In the genomic region with DNA sequence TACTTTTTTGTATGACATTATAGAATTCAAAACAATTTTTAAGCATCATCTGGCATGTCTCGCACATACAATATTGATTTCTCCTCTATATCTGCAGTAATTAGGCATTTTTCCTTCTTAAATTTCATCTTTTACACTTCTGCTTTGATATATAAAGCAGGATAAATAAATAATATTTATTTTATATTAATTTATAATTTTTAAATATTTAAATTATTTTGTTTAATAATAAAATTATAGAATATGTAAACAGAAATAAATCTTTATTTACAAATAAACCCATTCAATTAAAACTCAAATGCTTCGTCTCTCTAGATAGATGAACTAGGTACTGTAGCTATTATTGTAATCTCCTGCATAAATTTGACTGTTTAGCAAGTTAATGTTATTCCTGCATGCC, we compare ENCODE assay signal across 32 cellular contexts.
"Had no signal": no experiment of that assay in that cellular context is flagged by ENCODE, and none has a peak within 500 bp of the region (broad histone marks: within the 10 kb centered on the region; RNA-seq: fewer than 3 reads in every experiment).

No MANE protein-coding gene starts in this region.

- H3K9me3 ChIP-seq: esophagus squamous epithelium, pancreas, vagina had no signal

- H3K27me3 Mint-ChIP-seq: activated naive CD4-positive, alpha-beta T cell treated with anti-CD3 and anti-CD28 coated beads, Interleukin-2, amount 10 ng/mL, durations not matched to agents 7 days and 5 days; activated naive CD8-positive, alpha-beta T cell treated with anti-CD3 and anti-CD28 coated beads, Interleukin-2, amount 10 ng/mL, durations not matched to agents 7 days and 5 days; dendritic cell treated with granulocyte-macrophage colony-stimulating factor and Interleukin-4, amounts not matched to agents 40 ng/mL and 50 ng/mL, for 4 days; stimulated activated naive CD8-positive, alpha-beta T cell treated with anti-CD3 and anti-CD28 coated beads, Interleukin-15, Interleukin-2, amounts not matched to agents 100 ng/mL and 50 ng/mL, for 24 hours; T-cell had no signal

- H3K4me1 Mint-ChIP-seq: activated naive CD4-positive, alpha-beta T cell treated with anti-CD3 and anti-CD28 coated beads, Interleukin-2, amount 10 ng/mL, durations not matched to agents 7 days and 5 days; activated naive CD8-positive, alpha-beta T cell treated with anti-CD3 and anti-CD28 coated beads, Interleukin-2, amount 10 ng/mL, durations not matched to agents 7 days and 5 days; immature natural killer cell; natural killer cell; stimulated activated effector memory CD8-positive, alpha-beta T cell treated with anti-CD3 and anti-CD28 coated beads, Interleukin-12 subunit alpha, Interleukin-12 subunit beta, amount 100 ng/mL, for 72 hours; T-cell had no signal

- H3K4me3 ChIP-seq: esophagus squamous epithelium, hepatocyte, left lung, lower lobe of right lung, pancreas, prostate gland, skin epidermis, thoracic aorta, upper lobe of left lung, vagina had no signal

- H3K27ac ChIP-seq: brain microvascular endothelial cell, esophagus squamous epithelium, hepatocyte, left lung, lower lobe of right lung, pancreas, prostate gland, skin epidermis, thoracic aorta, upper lobe of left lung, vagina had no signal

- ATAC-seq: left lung; lower lobe of right lung; natural killer cell; sciatic nerve; SK-N-SH treated with all-trans-retinoic acid at 6 μM for 48 hours; stimulated activated effector memory CD8-positive, alpha-beta T cell treated with anti-CD3 and anti-CD28 coated beads, Interleukin-12 subunit alpha, Interleukin-12 subunit beta, amount 100 ng/mL, for 72 hours; T-cell had no signal

- FAIRE-seq: astrocyte, pancreas had no signal

- H3K36me3 Mint-ChIP-seq: activated naive CD4-positive, alpha-beta T cell treated with anti-CD3 and anti-CD28 coated beads, Interleukin-2, amount 10 ng/mL, durations not matched to agents 7 days and 5 days; activated naive CD8-positive, alpha-beta T cell treated with anti-CD3 and anti-CD28 coated beads, Interleukin-2, amount 10 ng/mL, durations not matched to agents 7 days and 5 days; immature natural killer cell; stimulated activated effector memory CD8-positive, alpha-beta T cell treated with anti-CD3 and anti-CD28 coated beads, Interleukin-12 subunit alpha, Interleukin-12 subunit beta, amount 100 ng/mL, for 72 hours; T-cell had no signal

- DNase-seq: activated CD4-positive, alpha-beta T cell treated with anti-CD3 and anti-CD28 coated beads for 4 hours; activated CD4-positive, alpha-beta T cell treated with anti-CD3 and anti-CD28 coated beads, Interleukin-2, amount 50 U/mL, for 4 hours; activated effector memory CD4-positive, alpha-beta T cell treated with anti-CD3 and anti-CD28 coated beads, Interleukin-2, amount 50 U/mL, for 16 hours; activated naive CD4-positive, alpha-beta T cell treated with anti-CD3 and anti-CD28 coated beads, Interleukin-2, amount 10 ng/mL, durations not matched to agents 7 days and 5 days; activated naive CD8-positive, alpha-beta T cell treated with anti-CD3 and anti-CD28 coated beads, Interleukin-2, amount 10 ng/mL, durations not matched to agents 7 days and 5 days; activated T-cell treated with anti-CD3 and anti-CD28 coated beads for 4 hours; brain microvascular endothelial cell; esophagus squamous epithelium; foreskin melanocyte; immature natural killer cell; kidney glomerular epithelial cell; lower lobe of right lung; mesenchymal stem cell; natural killer cell; pancreas; stimulated activated CD4-positive, alpha-beta T cell treated with anti-CD3 and anti-CD28 coated beads, Interleukin-4, amount 100 ng/mL, for 24 hours; T-cell; upper lobe of left lung had no signal

- H3K27ac Mint-ChIP-seq: activated naive CD4-positive, alpha-beta T cell treated with anti-CD3 and anti-CD28 coated beads, Interleukin-2, amount 10 ng/mL, durations not matched to agents 7 days and 5 days; activated naive CD8-positive, alpha-beta T cell treated with anti-CD3 and anti-CD28 coated beads, Interleukin-2, amount 10 ng/mL, durations not matched to agents 7 days and 5 days; activated T-helper 1 cell treated with anti-CD3 and anti-CD28 coated beads, Interleukin-12 subunit alpha, Interleukin-12 subunit beta, Interleukin-2, Interleukin-4 antibody, amounts not matched to agents 30 ng/mL and 10 ng/mL and 1 ng/mL, durations not matched to agents 14 hours and 24 hours and 36 hours; dendritic cell treated with granulocyte-macrophage colony-stimulating factor and Interleukin-4, amounts not matched to agents 40 ng/mL and 50 ng/mL, for 4 days; immature natural killer cell; natural killer cell; stimulated activated effector memory CD8-positive, alpha-beta T cell treated with anti-CD3 and anti-CD28 coated beads, Interleukin-12 subunit alpha, Interleukin-12 subunit beta, amount 100 ng/mL, for 72 hours; stimulated activated naive CD8-positive, alpha-beta T cell treated with anti-CD3 and anti-CD28 coated beads, Interleukin-15, Interleukin-2, amounts not matched to agents 100 ng/mL and 50 ng/mL, for 24 hours; T-cell had no signal

- H3K36me3 ChIP-seq: brain microvascular endothelial cell, esophagus squamous epithelium, left lung, lower lobe of right lung, pancreas, prostate gland, thoracic aorta, upper lobe of left lung, vagina had no signal

- H3K4me1 ChIP-seq: esophagus squamous epithelium, left lung, lower lobe of right lung, pancreas, prostate gland, upper lobe of left lung, vagina had no signal

- H3K4me3 Mint-ChIP-seq: activated naive CD4-positive, alpha-beta T cell treated with anti-CD3 and anti-CD28 coated beads, Interleukin-2, amount 10 ng/mL, durations not matched to agents 7 days and 5 days; activated naive CD8-positive, alpha-beta T cell treated with anti-CD3 and anti-CD28 coated beads, Interleukin-2, amount 10 ng/mL, durations not matched to agents 7 days and 5 days; activated T-helper 1 cell treated with anti-CD3 and anti-CD28 coated beads, Interleukin-12 subunit alpha, Interleukin-12 subunit beta, Interleukin-2, Interleukin-4 antibody, amounts not matched to agents 30 ng/mL and 10 ng/mL and 1 ng/mL, durations not matched to agents 14 hours and 24 hours and 36 hours; dendritic cell treated with granulocyte-macrophage colony-stimulating factor and Interleukin-4, amounts not matched to agents 40 ng/mL and 50 ng/mL, for 4 days; endodermal cell; immature natural killer cell; natural killer cell; stimulated activated effector memory CD8-positive, alpha-beta T cell treated with anti-CD3 and anti-CD28 coated beads, Interleukin-12 subunit alpha, Interleukin-12 subunit beta, amount 100 ng/mL, for 72 hours; stimulated activated naive CD8-positive, alpha-beta T cell treated with anti-CD3 and anti-CD28 coated beads, Interleukin-15, Interleukin-2, amounts not matched to agents 100 ng/mL and 50 ng/mL, for 24 hours; T-cell had no signal
